8 cellular contexts compared by ENCODE assay signal in genomic region chr14:69398053-69398817, GRCh38. TPM values are rescaled to one million over a fixed set of nuclear protein-coding genes. Genes with fewer than 3 reads are reported as not detected.
A peak's percentile ranks its signal among the peaks of the same experiment; 100 is the strongest.
DNase-seq lines count a peak whose midpoint lies in the region; ATAC-seq and TF ChIP-seq lines count a peak whose summit lies in the region.

TSS of gene ERH (minus strand) at chr14:69398299. CDS start at chr14:69398233, 66 bp downstream.
A gene with protein sequence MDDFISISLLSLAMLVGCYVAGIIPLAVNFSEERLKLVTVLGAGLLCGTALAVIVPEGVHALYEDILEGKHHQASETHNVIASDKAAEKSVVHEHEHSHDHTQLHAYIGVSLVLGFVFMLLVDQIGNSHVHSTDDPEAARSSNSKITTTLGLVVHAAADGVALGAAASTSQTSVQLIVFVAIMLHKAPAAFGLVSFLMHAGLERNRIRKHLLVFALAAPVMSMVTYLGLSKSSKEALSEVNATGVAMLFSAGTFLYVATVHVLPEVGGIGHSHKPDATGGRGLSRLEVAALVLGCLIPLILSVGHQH (plus strand): TSS chr14:69398692. CDS start chr14:69399370, 678 bp downstream.

- peaks cover 71% of the 10 kb centered on the region for H3K4me1 Mint-ChIP-seq in activated naive CD4-positive, alpha-beta T cell treated with anti-CD3 and anti-CD28 coated beads, Interleukin-2, amount 50 U/mL, for 24 hours

- peak; percentile 88 for DNase-seq in GM06990 (ENCODE audit: extremely low read depth, insufficient read length)
- DNase-seq in NCI-H1092 (lab: John Stamatoyannopoulos, UW): peak; percentile 98
- peak; percentile 98 for DNase-seq in globus pallidus (ENCODE audit: low spot score)
- peak; percentile 31 to 97 (median 91) for DNase-seq in nucleus accumbens (lab: John Stamatoyannopoulos, UW)
- DNase-seq in suprapubic skin (ENCODE audit: low spot score in 2 of 2): peak; percentile 98

- under 1% methylated on average over 48 of the region's 53 CpGs for WGBS in suprapubic skin

- H3K27ac ChIP-seq in suprapubic skin: peak within 1 kb of the TSS; percentile 92

- H3K4me3 ChIP-seq in GM06990 (replicated peaks; ENCODE audit: low read depth, low read length) (peak within 1 kb of the TSS; percentile 83), suprapubic skin (peak within 1 kb of the TSS; percentile 84)

- no peaks in the 10 kb centered on the region for H3K27me3 Mint-ChIP-seq in activated naive CD4-positive, alpha-beta T cell treated with anti-CD3 and anti-CD28 coated beads, Interleukin-2, amount 50 U/mL, for 24 hours

- H3K36me3 Mint-ChIP-seq in activated naive CD4-positive, alpha-beta T cell treated with anti-CD3 and anti-CD28 coated beads, Interleukin-2, amount 50 U/mL, for 24 hours: peaks cover 27% of the 10 kb centered on the region

- TF ChIP-seq CTCF in GM06990 (IDR thresholded peaks at IDR 0.05; ENCODE audit: insufficient read depth, low read length, poor library complexity, severe bottlenecking): no peak
- TF ChIP-seq CTCF in suprapubic skin (IDR thresholded peaks at IDR 0.05): no peak

- H3K27me3 ChIP-seq in GM06990 (replicated peaks; ENCODE audit: control insufficient read depth, insufficient read depth, low read length): no peaks in the 10 kb centered on the region
- no peaks in the 10 kb centered on the region for H3K27me3 ChIP-seq in suprapubic skin

- no peaks in the 10 kb centered on the region for H3K9me3 Mint-ChIP-seq in activated naive CD4-positive, alpha-beta T cell treated with anti-CD3 and anti-CD28 coated beads, Interleukin-2, amount 50 U/mL, for 24 hours

- H3K27ac Mint-ChIP-seq in activated naive CD4-positive, alpha-beta T cell treated with anti-CD3 and anti-CD28 coated beads, Interleukin-2, amount 50 U/mL, for 24 hours: peak within 1 kb of the TSS; percentile 96

- no peaks in the 10 kb centered on the region for H3K9me3 ChIP-seq in suprapubic skin

- peaks cover 57% of the 10 kb centered on the region for H3K4me1 ChIP-seq in suprapubic skin

- H3K36me3 ChIP-seq in GM06990 (ENCODE audit: control insufficient read depth, insufficient read depth, low read length): peaks cover 6% of the 10 kb centered on the region
- peaks cover 26% of the 10 kb centered on the region for H3K36me3 ChIP-seq in suprapubic skin

- peak within 1 kb of the TSS; percentile 96 for H3K4me3 Mint-ChIP-seq in activated naive CD4-positive, alpha-beta T cell treated with anti-CD3 and anti-CD28 coated beads, Interleukin-2, amount 50 U/mL, for 24 hours

- no peak for TF ChIP-seq EP300 in suprapubic skin (IDR thresholded peaks at IDR 0.05)

- ATAC-seq in HG02588 (IDR thresholded peaks at IDR 0.05; ENCODE audit: unreplicated experiment): peak; percentile 88
- peak; percentile 93 for ATAC-seq in SK-N-SH treated with all-trans-retinoic acid at 6 μM for 48 hours

- peak; percentile 34 to 45 for TF ChIP-seq POLR2A in suprapubic skin (IDR thresholded peaks at IDR 0.05)

TF ChIP-seq in SK-N-SH treated with all-trans-retinoic acid at 6 μM for 48 hours, 23 proteins besides CTCF, POLR2A, EP300 and RAD21 (continues in another document):
- TF ChIP-seq RARB (CRISPR knock-in tag; IDR thresholded peaks at IDR 0.05) (no peak), ESRRG (CRISPR knock-in tag; IDR thresholded peaks at IDR 0.05) (no peak), ZNF565 (CRISPR knock-in tag; conservative IDR thresholded peaks at IDR 0.05; ENCODE audit: low read depth) (no peak), GLIS3 (CRISPR knock-in tag; IDR thresholded peaks at IDR 0.05) (no peak), CREB5 (CRISPR knock-in tag; IDR thresholded peaks at IDR 0.05; ENCODE audit: low read depth) (no peak), TCF4 (CRISPR knock-in tag; IDR thresholded peaks at IDR 0.05; ENCODE audit: borderline replicate concordance) (no peak), PPARA (CRISPR knock-in tag; IDR thresholded peaks at IDR 0.05; ENCODE audit: borderline replicate concordance) (no peak), ARNTL (CRISPR knock-in tag; IDR thresholded peaks at IDR 0.05; ENCODE audit: borderline replicate concordance, low read depth) (no peak), ZNF8 (CRISPR knock-in tag; IDR thresholded peaks at IDR 0.05) (0 out of 2 replicates have a peak, but pooled peaks have one; percentile 2), OSR1 (CRISPR knock-in tag; IDR thresholded peaks at IDR 0.05) (no peak), ISL1 (CRISPR knock-in tag; IDR thresholded peaks at IDR 0.05) (no peak), ZNF70 (CRISPR knock-in tag; IDR thresholded peaks at IDR 0.05) (peak; percentile 17; the same call in 1 of the 2 replicates), CSRNP3 (CRISPR knock-in tag; IDR thresholded peaks at IDR 0.05) (no peak)
- TF ChIP-seq, protein P1, sequence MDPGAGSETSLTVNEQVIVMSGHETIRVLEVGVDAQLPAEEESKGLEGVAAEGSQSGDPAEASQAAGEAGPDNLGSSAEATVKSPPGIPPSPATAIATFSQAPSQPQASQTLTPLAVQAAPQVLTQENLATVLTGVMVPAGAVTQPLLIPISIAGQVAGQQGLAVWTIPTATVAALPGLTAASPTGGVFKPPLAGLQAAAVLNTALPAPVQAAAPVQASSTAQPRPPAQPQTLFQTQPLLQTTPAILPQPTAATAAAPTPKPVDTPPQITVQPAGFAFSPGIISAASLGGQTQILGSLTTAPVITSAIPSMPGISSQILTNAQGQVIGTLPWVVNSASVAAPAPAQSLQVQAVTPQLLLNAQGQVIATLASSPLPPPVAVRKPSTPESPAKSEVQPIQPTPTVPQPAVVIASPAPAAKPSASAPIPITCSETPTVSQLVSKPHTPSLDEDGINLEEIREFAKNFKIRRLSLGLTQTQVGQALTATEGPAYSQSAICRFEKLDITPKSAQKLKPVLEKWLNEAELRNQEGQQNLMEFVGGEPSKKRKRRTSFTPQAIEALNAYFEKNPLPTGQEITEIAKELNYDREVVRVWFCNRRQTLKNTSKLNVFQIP (CRISPR knock-in tag; IDR thresholded peaks at IDR 0.05; ENCODE audit: borderline replicate concordance, low read depth): no peak
- TF ChIP-seq, protein P2, sequence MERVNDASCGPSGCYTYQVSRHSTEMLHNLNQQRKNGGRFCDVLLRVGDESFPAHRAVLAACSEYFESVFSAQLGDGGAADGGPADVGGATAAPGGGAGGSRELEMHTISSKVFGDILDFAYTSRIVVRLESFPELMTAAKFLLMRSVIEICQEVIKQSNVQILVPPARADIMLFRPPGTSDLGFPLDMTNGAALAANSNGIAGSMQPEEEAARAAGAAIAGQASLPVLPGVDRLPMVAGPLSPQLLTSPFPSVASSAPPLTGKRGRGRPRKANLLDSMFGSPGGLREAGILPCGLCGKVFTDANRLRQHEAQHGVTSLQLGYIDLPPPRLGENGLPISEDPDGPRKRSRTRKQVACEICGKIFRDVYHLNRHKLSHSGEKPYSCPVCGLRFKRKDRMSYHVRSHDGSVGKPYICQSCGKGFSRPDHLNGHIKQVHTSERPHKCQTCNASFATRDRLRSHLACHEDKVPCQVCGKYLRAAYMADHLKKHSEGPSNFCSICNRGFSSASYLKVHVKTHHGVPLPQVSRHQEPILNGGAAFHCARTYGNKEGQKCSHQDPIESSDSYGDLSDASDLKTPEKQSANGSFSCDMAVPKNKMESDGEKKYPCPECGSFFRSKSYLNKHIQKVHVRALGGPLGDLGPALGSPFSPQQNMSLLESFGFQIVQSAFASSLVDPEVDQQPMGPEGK (CRISPR knock-in tag; IDR thresholded peaks at IDR 0.05; ENCODE audit: borderline replicate concordance): no peak

RNA-seq across cellular contexts. Expression of gene ERH, which starts in this region (rescaled TPM):
- total RNA-seq in suprapubic skin: 10 to 100 TPM; 40.6 to 54.3 (median 41.5) TPM

RNA-seq across cellular contexts. Expression of the second gene that starts in this region (rescaled TPM):
- 10 to 100 TPM; 46.5 to 65.6 (median 60.2) TPM for total RNA-seq in suprapubic skin

Comparison
In these comparisons a context has a peak if more than half of its experiments do, and no peak if none do; other contexts are left out.
1. Peak in every context shown above with its lines: DNase-seq, ATAC-seq, H3K4me3 ChIP-seq and H3K27ac ChIP-seq.